ENCODE assay signal across 32 cellular contexts in genomic region chr5:94130077-94130476, GRCh38.
"Had no signal": no experiment of that assay in that cellular context is flagged by ENCODE, and none has a peak within 500 bp of the region (broad histone marks: within the 10 kb centered on the region; RNA-seq: fewer than 3 reads in every experiment).

No MANE protein-coding gene starts in this region.

- H3K4me3 ChIP-seq: ascending aorta had no signal

- H3K27me3 Mint-ChIP-seq: activated CD8-positive, alpha-beta memory T cell treated with anti-CD3 and anti-CD28 coated beads, Interleukin-2, amount 10 ng/mL, durations not matched to agents 7 days and 5 days; activated CD8-positive, alpha-beta T cell treated with anti-CD3 and anti-CD28 coated beads for 36 hours; activated naive CD4-positive, alpha-beta T cell treated with anti-CD3 and anti-CD28 coated beads, Interleukin-2, amount 10 ng/mL, durations not matched to agents 7 days and 5 days; brain had no signal

- H3K36me3 ChIP-seq: ascending aorta had no signal

- H3K9me3 ChIP-seq: ascending aorta had no signal

- H3K4me1 ChIP-seq: ascending aorta had no signal

- H3K4me3 Mint-ChIP-seq: activated B cell treated with CpG ODN at 0.5 μM for 24 hours; activated CD4-positive, alpha-beta memory T cell treated with anti-CD3 and anti-CD28 coated beads for 36 hours; activated CD4-positive, alpha-beta T cell treated with anti-CD3 and anti-CD28 coated beads, Interleukin-2, amount 10 ng/mL, durations not matched to agents 24 days and 14 days; activated CD8-positive, alpha-beta memory T cell treated with anti-CD3 and anti-CD28 coated beads, Interleukin-2, amount 10 ng/mL, durations not matched to agents 7 days and 5 days; activated CD8-positive, alpha-beta T cell treated with anti-CD3 and anti-CD28 coated beads for 36 hours; activated naive CD4-positive, alpha-beta T cell treated with anti-CD3 and anti-CD28 coated beads, Interleukin-2, amount 10 ng/mL, durations not matched to agents 7 days and 5 days; activated naive CD4-positive, alpha-beta T cell treated with anti-CD3 and anti-CD28 coated beads, Interleukin-2, amount 50 U/mL, for 24 hours; activated naive CD8-positive, alpha-beta T cell; activated naive CD8-positive, alpha-beta T cell treated with anti-CD3 and anti-CD28 coated beads, Interleukin-2, amount 10 ng/mL, durations not matched to agents 7 days and 5 days; activated naive CD8-positive, alpha-beta T cell treated with anti-CD3 and anti-CD28 coated beads, Interleukin-2, amount 50 U/mL, for 24 hours; activated T-cell treated with anti-CD3 and anti-CD28 coated beads, Interleukin-2, amount 50 U/mL, for 24 hours; brain; T-helper 1 cell treated with Interleukin-12 subunit alpha and Interleukin-12 subunit beta and Interleukin-4 antibody, amounts not matched to agents 30 μg/mL and 1 μg/mL, for 36 hours; T-helper 2 cell treated with Interferon-gamma antibody and Interleukin-4, amounts not matched to agents 5 μg/mL and 100 μg/mL, for 36 hours had no signal

- H3K27ac Mint-ChIP-seq: activated B cell treated with CpG ODN at 0.5 μM for 24 hours; activated CD4-positive, alpha-beta memory T cell treated with anti-CD3 and anti-CD28 coated beads for 36 hours; activated CD4-positive, alpha-beta T cell treated with anti-CD3 and anti-CD28 coated beads, Interleukin-2, amount 10 ng/mL, durations not matched to agents 24 days and 14 days; activated CD8-positive, alpha-beta memory T cell treated with anti-CD3 and anti-CD28 coated beads, Interleukin-2, amount 10 ng/mL, durations not matched to agents 7 days and 5 days; activated CD8-positive, alpha-beta T cell treated with anti-CD3 and anti-CD28 coated beads for 36 hours; activated naive CD4-positive, alpha-beta T cell treated with anti-CD3 and anti-CD28 coated beads, Interleukin-2, amount 10 ng/mL, durations not matched to agents 7 days and 5 days; activated naive CD4-positive, alpha-beta T cell treated with anti-CD3 and anti-CD28 coated beads, Interleukin-2, amount 50 U/mL, for 24 hours; activated naive CD8-positive, alpha-beta T cell; activated naive CD8-positive, alpha-beta T cell treated with anti-CD3 and anti-CD28 coated beads, Interleukin-2, amount 10 ng/mL, durations not matched to agents 7 days and 5 days; activated naive CD8-positive, alpha-beta T cell treated with anti-CD3 and anti-CD28 coated beads, Interleukin-2, amount 50 U/mL, for 24 hours; activated T-cell treated with anti-CD3 and anti-CD28 coated beads, Interleukin-2, amount 50 U/mL, for 24 hours; activated T-helper 2 cell treated with anti-CD3 and anti-CD28 coated beads, Interferon-gamma antibody, Interleukin-2, Interleukin-4, amounts not matched to agents 10 μg/mL and 5 μg/mL and 100 μg/mL, durations not matched to agents 14 hours and 24 hours and 36 hours; brain; T-helper 1 cell treated with Interleukin-12 subunit alpha and Interleukin-12 subunit beta and Interleukin-4 antibody, amounts not matched to agents 30 μg/mL and 1 μg/mL, for 36 hours; T-helper 2 cell treated with Interferon-gamma antibody and Interleukin-4, amounts not matched to agents 5 μg/mL and 100 μg/mL, for 36 hours had no signal

- H3K4me1 Mint-ChIP-seq: activated B cell treated with CpG ODN at 0.5 μM for 24 hours; activated CD4-positive, alpha-beta T cell treated with anti-CD3 and anti-CD28 coated beads, Interleukin-2, amount 10 ng/mL, durations not matched to agents 24 days and 14 days; activated CD8-positive, alpha-beta memory T cell treated with anti-CD3 and anti-CD28 coated beads, Interleukin-2, amount 10 ng/mL, durations not matched to agents 7 days and 5 days; activated naive CD4-positive, alpha-beta T cell treated with anti-CD3 and anti-CD28 coated beads, Interleukin-2, amount 10 ng/mL, durations not matched to agents 7 days and 5 days; activated naive CD4-positive, alpha-beta T cell treated with anti-CD3 and anti-CD28 coated beads, Interleukin-2, amount 50 U/mL, for 24 hours; activated naive CD8-positive, alpha-beta T cell treated with anti-CD3 and anti-CD28 coated beads, Interleukin-2, amount 10 ng/mL, durations not matched to agents 7 days and 5 days; activated naive CD8-positive, alpha-beta T cell treated with anti-CD3 and anti-CD28 coated beads, Interleukin-2, amount 50 U/mL, for 24 hours; brain had no signal

- DNase-seq: activated B cell treated with CpG ODN at 0.5 μM for 24 hours; activated CD4-positive, alpha-beta memory T cell treated with anti-CD3 and anti-CD28 coated beads for 36 hours; activated CD4-positive, alpha-beta T cell treated with anti-CD3 and anti-CD28 coated beads for 4 hours; activated CD4-positive, alpha-beta T cell treated with anti-CD3 and anti-CD28 coated beads, Interleukin-2, amount 10 ng/mL, durations not matched to agents 24 days and 14 days; activated CD4-positive, alpha-beta T cell treated with anti-CD3 and anti-CD28 coated beads, Interleukin-2, amount 50 U/mL, for 1 hour; activated CD4-positive, alpha-beta T cell treated with anti-CD3 and anti-CD28 coated beads, Interleukin-2, amount 50 U/mL, for 4 hours; activated CD4-positive, CD25-positive, alpha-beta regulatory T cell treated with anti-CD3 and anti-CD28 coated beads, Interleukin-2, amount 50 U/mL, for 72 hours; activated CD8-positive, alpha-beta memory T cell treated with anti-CD3 and anti-CD28 coated beads, Interleukin-2, amount 10 ng/mL, durations not matched to agents 7 days and 5 days; activated CD8-positive, alpha-beta memory T cell treated with anti-CD3 and anti-CD28 coated beads, Interleukin-2, amount 50 U/mL, for 48 hours; activated CD8-positive, alpha-beta T cell treated with anti-CD3 and anti-CD28 coated beads for 36 hours; activated effector memory CD4-positive, alpha-beta T cell treated with Interleukin-2 at 50 U/mL for 16 hours; activated gamma-delta T cell; activated naive CD4-positive, alpha-beta T cell treated with anti-CD3 and anti-CD28 coated beads, Interleukin-2, amount 10 ng/mL, durations not matched to agents 7 days and 5 days; activated naive CD4-positive, alpha-beta T cell treated with Interleukin-2 at 50 U/mL for 16 hours; activated naive CD8-positive, alpha-beta T cell treated with anti-CD3 and anti-CD28 coated beads, Interleukin-2, amount 10 ng/mL, durations not matched to agents 7 days and 5 days; activated naive CD8-positive, alpha-beta T cell treated with anti-CD3 and anti-CD28 coated beads, Interleukin-2, amount 50 U/mL, for 24 hours; activated T-cell treated with anti-CD3 and anti-CD28 coated beads, Interleukin-2, amount 50 U/mL, for 24 hours; activated T-cell treated with anti-CD3 and anti-CD28 coated beads, Interleukin-2, amount 50 U/mL, for 48 hours; amygdala; anterior cingulate cortex; central memory CD4-positive, alpha-beta T cell; T-helper 1 cell; T-helper 2 cell; T-helper 9 cell had no signal

- ATAC-seq: activated CD8-positive, alpha-beta memory T cell treated with anti-CD3 and anti-CD28 coated beads, Interleukin-2, amount 10 ng/mL, durations not matched to agents 7 days and 5 days; activated CD8-positive, alpha-beta T cell treated with anti-CD3 and anti-CD28 coated beads for 36 hours; activated naive CD8-positive, alpha-beta T cell treated with anti-CD3 and anti-CD28 coated beads, Interleukin-2, amount 50 U/mL, for 24 hours had no signal

- H3K9me3 Mint-ChIP-seq: activated B cell treated with CpG ODN at 0.5 μM for 24 hours; activated naive CD4-positive, alpha-beta T cell treated with anti-CD3 and anti-CD28 coated beads, Interleukin-2, amount 10 ng/mL, durations not matched to agents 7 days and 5 days; activated naive CD4-positive, alpha-beta T cell treated with anti-CD3 and anti-CD28 coated beads, Interleukin-2, amount 50 U/mL, for 24 hours; activated T-cell treated with anti-CD3 and anti-CD28 coated beads, Interleukin-2, amount 50 U/mL, for 24 hours; T-helper 1 cell treated with Interleukin-12 subunit alpha and Interleukin-12 subunit beta and Interleukin-4 antibody, amounts not matched to agents 30 μg/mL and 1 μg/mL, for 36 hours had no signal

- H3K27ac ChIP-seq: ascending aorta, VCaP had no signal

- H3K27me3 ChIP-seq: ascending aorta had no signal
